ENCODE assay signal across 20 cellular contexts in genomic region chr17:48623583-48623982, GRCh38. TPM values are rescaled to one million over a fixed set of nuclear protein-coding genes. Genes with fewer than 3 reads are reported as not detected.
"Had no signal": no experiment of that assay in that cellular context is flagged by ENCODE, and none has a peak within 500 bp of the region (broad histone marks: within the 10 kb centered on the region; RNA-seq: fewer than 3 reads in every experiment).

No MANE protein-coding gene starts in this region.

- DNase-seq: activated CD4-positive, alpha-beta memory T cell treated with anti-CD3 and anti-CD28 coated beads for 36 hours; activated CD4-positive, alpha-beta T cell treated with anti-CD3 and anti-CD28 coated beads for 36 hours; activated effector memory CD4-positive, alpha-beta T cell treated with anti-CD3 and anti-CD28 coated beads, Interleukin-2, amount 50 U/mL, for 16 hours; activated T-cell treated with anti-CD3 and anti-CD28 coated beads, Interleukin-2, amount 50 U/mL, for 48 hours; amniotic stem cell; body of pancreas; effector memory CD4-positive, alpha-beta T cell; heart left ventricle; left colon; naive thymus-derived CD4-positive, alpha-beta T cell; nucleus accumbens; stimulated activated CD4-positive, alpha-beta T cell treated with anti-CD3 and anti-CD28 coated beads, Interleukin-4, amount 100 ng/mL, for 24 hours; stimulated activated naive CD4-positive, alpha-beta T cell; T-cell; tibial artery; WERI-Rb-1 had no signal

- H3K4me3 ChIP-seq: body of pancreas, heart left ventricle, mucosa of descending colon, tibial artery had no signal

- H3K36me3 ChIP-seq: heart left ventricle, tibial artery, WERI-Rb-1 had no signal

- H3K9me3 ChIP-seq: body of pancreas, heart left ventricle, mucosa of descending colon, tibial artery had no signal

- FAIRE-seq: frontal cortex had no signal

- ATAC-seq: activated CD4-positive, alpha-beta T cell treated with anti-CD3 and anti-CD28 coated beads for 36 hours; body of pancreas; heart left ventricle; left colon; mucosa of descending colon; naive thymus-derived CD4-positive, alpha-beta T cell; T-cell had no signal

- H3K27ac ChIP-seq: body of pancreas, heart left ventricle, tibial artery, WERI-Rb-1 had no signal

RNA-seq across cellular contexts. Expression of gene HOXB9, which starts 2.6 kb away (rescaled TPM):
- total RNA-seq: body of pancreas, frontal cortex, heart left ventricle, lung microvascular endothelial cell, skeletal muscle tissue had no signal
- polyA plus RNA-seq: heart left ventricle; naive thymus-derived CD4-positive, alpha-beta T cell had no signal

RNA-seq across cellular contexts. Expression of gene HOXB8, which starts 8.5 kb away (rescaled TPM):
- total RNA-seq: activated CD4-positive, alpha-beta memory T cell treated with anti-CD3 and anti-CD28 coated beads for 36 hours; activated CD4-positive, alpha-beta T cell treated with anti-CD3 and anti-CD28 coated beads for 36 hours; body of pancreas; frontal cortex; heart left ventricle; lung microvascular endothelial cell; naive thymus-derived CD4-positive, alpha-beta T cell; skeletal muscle tissue; T-cell had no signal
- polyA plus RNA-seq: heart left ventricle; naive thymus-derived CD4-positive, alpha-beta T cell had no signal

RNA-seq across cellular contexts. Expression of gene HOXB7, which starts 12.8 kb away (rescaled TPM):
- total RNA-seq: frontal cortex had no signal
- polyA plus RNA-seq: naive thymus-derived CD4-positive, alpha-beta T cell had no signal

RNA-seq across cellular contexts. Expression of gene HOXB6, which starts 18.8 kb away (rescaled TPM):
- total RNA-seq: activated CD4-positive, alpha-beta T cell treated with anti-CD3 and anti-CD28 coated beads for 36 hours; frontal cortex; skeletal muscle tissue had no signal
- polyA plus RNA-seq: naive thymus-derived CD4-positive, alpha-beta T cell had no signal

RNA-seq across cellular contexts. Expression of gene HOXB5, which starts 30.0 kb away (rescaled TPM):
- total RNA-seq: activated CD4-positive, alpha-beta memory T cell treated with anti-CD3 and anti-CD28 coated beads for 36 hours; activated CD4-positive, alpha-beta T cell treated with anti-CD3 and anti-CD28 coated beads for 36 hours; frontal cortex; lung microvascular endothelial cell; naive thymus-derived CD4-positive, alpha-beta T cell; skeletal muscle tissue; T-cell had no signal
- polyA plus RNA-seq: naive thymus-derived CD4-positive, alpha-beta T cell had no signal
